In genomic region chr6:151813858-151814257, GRCh38 we compare ENCODE assay signal across 1 cellular context.
TF ChIP-seq lines count a peak whose summit lies in the region.

No MANE protein-coding gene starts in this region.

TF ChIP-seq in GM23338, 12 proteins besides CTCF, POLR2A, EP300 and RAD21 (continued from another document):
- no peak for TF ChIP-seq ZNF462 (CRISPR knock-in tag; IDR thresholded peaks at IDR 0.05)
- no peak for TF ChIP-seq JUNB (IDR thresholded peaks at IDR 0.05; ENCODE audit: unreplicated experiment)
- no peak for TF ChIP-seq CREB1 (CRISPR knock-in tag; IDR thresholded peaks at IDR 0.05; ENCODE audit: low read depth)
- TF ChIP-seq NANOG (IDR thresholded peaks at IDR 0.05; ENCODE audit: borderline replicate concordance): no peak
- no peak for TF ChIP-seq ZNF114 (CRISPR knock-in tag; IDR thresholded peaks at IDR 0.05)
- TF ChIP-seq ZNF331 (CRISPR knock-in tag; IDR thresholded peaks at IDR 0.05; ENCODE audit: low read depth): no peak
- no peak for TF ChIP-seq ETS1 (IDR thresholded peaks at IDR 0.05)
